Comparison of ENCODE assay signal across 5 cellular contexts in the genomic region with DNA sequence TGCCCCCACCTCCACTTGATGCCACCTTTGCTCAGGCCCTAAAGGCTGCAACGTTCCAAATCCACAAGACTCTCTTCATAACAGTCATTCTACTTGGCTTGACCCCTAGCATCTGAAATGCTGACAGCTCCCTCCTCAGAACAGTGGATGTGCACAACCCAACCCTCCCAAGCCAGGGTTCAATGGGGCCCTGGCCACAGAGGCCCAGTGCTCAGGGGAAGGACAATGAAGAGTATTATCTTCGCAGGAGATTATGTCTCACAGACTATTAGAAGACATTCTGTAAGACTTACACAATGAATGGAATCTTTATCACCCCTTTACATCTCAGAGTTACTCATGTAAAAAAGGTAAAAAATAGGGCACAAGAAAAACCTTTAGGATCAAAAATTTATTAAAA.
"Had no signal": no experiment of that assay in that cellular context is flagged by ENCODE, and none has a peak within 500 bp of the region (broad histone marks: within the 10 kb centered on the region; RNA-seq: fewer than 3 reads in every experiment).

No MANE protein-coding gene starts in this region.

- H3K4me3 Mint-ChIP-seq: GM23338, H9, IgD-negative memory B cell had no signal

- H3K27ac Mint-ChIP-seq: GM23338, H9, IgD-negative memory B cell had no signal

- H3K27ac ChIP-seq: HL-60, KMS-11 had no signal

- H3K4me3 ChIP-seq: GM23338 had no signal

- H3K27me3 Mint-ChIP-seq: IgD-negative memory B cell had no signal

- H3K9me3 Mint-ChIP-seq: GM23338, H9, IgD-negative memory B cell had no signal

- H3K36me3 Mint-ChIP-seq: IgD-negative memory B cell had no signal
